ENCODE assay signal across 21 cellular contexts in genomic region chr11:125773516-125773915, GRCh38. TPM values are rescaled to one million over a fixed set of nuclear protein-coding genes. Genes with fewer than 3 reads are reported as not detected.
"Had no signal": no experiment of that assay in that cellular context is flagged by ENCODE, and none has a peak within 500 bp of the region (broad histone marks: within the 10 kb centered on the region; RNA-seq: fewer than 3 reads in every experiment).

No MANE protein-coding gene starts in this region.

- ATAC-seq: effector memory CD8-positive, alpha-beta T cell; left colon; mucosa of descending colon; naive thymus-derived CD8-positive, alpha-beta T cell; stimulated activated naive CD8-positive, alpha-beta T cell treated with anti-CD3 and anti-CD28 coated beads, Interleukin-15, amount 100 ng/mL, for 72 hours; T-cell had no signal

- H3K9me3 Mint-ChIP-seq: activated CD4-positive, alpha-beta memory T cell treated with anti-CD3 and anti-CD28 coated beads, Interleukin-2, amount 10 ng/mL, durations not matched to agents 7 days and 5 days; activated naive CD8-positive, alpha-beta T cell treated with anti-CD3 and anti-CD28 coated beads, Interleukin-2, amount 10 ng/mL, durations not matched to agents 7 days and 5 days; dendritic cell treated with granulocyte-macrophage colony-stimulating factor and Interleukin-4, amounts not matched to agents 40 ng/mL and 50 ng/mL, for 4 days; effector memory CD8-positive, alpha-beta T cell; naive thymus-derived CD8-positive, alpha-beta T cell; stimulated activated naive CD8-positive, alpha-beta T cell treated with anti-CD3 and anti-CD28 coated beads, Interleukin-15, amount 100 ng/mL, for 72 hours; T-cell had no signal

- H3K27ac Mint-ChIP-seq: activated CD4-positive, alpha-beta memory T cell treated with anti-CD3 and anti-CD28 coated beads, Interleukin-2, amount 10 ng/mL, durations not matched to agents 7 days and 5 days; activated naive CD8-positive, alpha-beta T cell treated with anti-CD3 and anti-CD28 coated beads, Interleukin-2, amount 10 ng/mL, durations not matched to agents 7 days and 5 days; dendritic cell treated with granulocyte-macrophage colony-stimulating factor and Interleukin-4, amounts not matched to agents 40 ng/mL and 50 ng/mL, for 4 days; effector memory CD8-positive, alpha-beta T cell; naive thymus-derived CD8-positive, alpha-beta T cell; progenitor cell of endocrine pancreas; stimulated activated naive CD8-positive, alpha-beta T cell treated with anti-CD3 and anti-CD28 coated beads, Interleukin-15, amount 100 ng/mL, for 72 hours; T-cell had no signal

- H3K4me3 ChIP-seq: ascending aorta, mucosa of descending colon, sigmoid colon, thoracic aorta had no signal

- H3K4me3 Mint-ChIP-seq: activated CD4-positive, alpha-beta memory T cell treated with anti-CD3 and anti-CD28 coated beads, Interleukin-2, amount 10 ng/mL, durations not matched to agents 7 days and 5 days; activated naive CD8-positive, alpha-beta T cell treated with anti-CD3 and anti-CD28 coated beads, Interleukin-2, amount 10 ng/mL, durations not matched to agents 7 days and 5 days; dendritic cell treated with granulocyte-macrophage colony-stimulating factor and Interleukin-4, amounts not matched to agents 40 ng/mL and 50 ng/mL, for 4 days; effector memory CD8-positive, alpha-beta T cell; naive thymus-derived CD8-positive, alpha-beta T cell; stimulated activated naive CD8-positive, alpha-beta T cell treated with anti-CD3 and anti-CD28 coated beads, Interleukin-15, amount 100 ng/mL, for 72 hours; T-cell had no signal

- DNase-seq: activated CD4-positive, alpha-beta memory T cell treated with anti-CD3 and anti-CD28 coated beads, Interleukin-2, amount 10 ng/mL, durations not matched to agents 7 days and 5 days; activated CD4-positive, alpha-beta T cell treated with anti-CD3 and anti-CD28 coated beads for 1 hour; activated naive CD8-positive, alpha-beta T cell treated with anti-CD3 and anti-CD28 coated beads, Interleukin-2, amount 10 ng/mL, durations not matched to agents 7 days and 5 days; central memory CD4-positive, alpha-beta T cell; effector memory CD8-positive, alpha-beta T cell; left colon; mucosa of descending colon; naive thymus-derived CD8-positive, alpha-beta T cell; sigmoid colon; stimulated activated CD4-positive, alpha-beta T cell treated with anti-CD3 and anti-CD28 coated beads, Interleukin-4, amount 100 ng/mL, for 1 hour; stimulated activated CD8-positive, alpha-beta memory T cell treated with anti-CD3 and anti-CD28 coated beads, Interleukin-4, amount 100 ng/mL, for 48 hours; stimulated activated naive CD8-positive, alpha-beta T cell treated with anti-CD3 and anti-CD28 coated beads, Interleukin-15, amount 100 ng/mL, for 72 hours; T-cell; T1000 had no signal

- H3K4me1 Mint-ChIP-seq: activated CD4-positive, alpha-beta memory T cell treated with anti-CD3 and anti-CD28 coated beads, Interleukin-2, amount 10 ng/mL, durations not matched to agents 7 days and 5 days; T-cell had no signal

- H3K27me3 Mint-ChIP-seq: dendritic cell treated with granulocyte-macrophage colony-stimulating factor and Interleukin-4, amounts not matched to agents 40 ng/mL and 50 ng/mL, for 4 days had no signal

- H3K36me3 Mint-ChIP-seq: activated naive CD8-positive, alpha-beta T cell treated with anti-CD3 and anti-CD28 coated beads, Interleukin-2, amount 10 ng/mL, durations not matched to agents 7 days and 5 days; naive thymus-derived CD8-positive, alpha-beta T cell; T-cell had no signal

RNA-seq across cellular contexts. Expression of gene PATE2, which starts 5.1 kb away (rescaled TPM):
- total RNA-seq: activated CD4-positive, alpha-beta memory T cell treated with anti-CD3 and anti-CD28 coated beads, Interleukin-2, amount 10 ng/mL, durations not matched to agents 7 days and 5 days; activated naive CD8-positive, alpha-beta T cell treated with anti-CD3 and anti-CD28 coated beads, Interleukin-2, amount 10 ng/mL, durations not matched to agents 7 days and 5 days; ascending aorta; epithelial cell of proximal tubule; left colon; mammary epithelial cell; naive thymus-derived CD8-positive, alpha-beta T cell; progenitor cell of endocrine pancreas; T-cell had no signal
- polyA plus RNA-seq: mammary epithelial cell; naive thymus-derived CD8-positive, alpha-beta T cell; sigmoid colon had no signal

RNA-seq across cellular contexts. Expression of gene PATE3, which starts 14.4 kb away (rescaled TPM):
- total RNA-seq: activated CD4-positive, alpha-beta memory T cell treated with anti-CD3 and anti-CD28 coated beads, Interleukin-2, amount 10 ng/mL, durations not matched to agents 7 days and 5 days; activated naive CD8-positive, alpha-beta T cell treated with anti-CD3 and anti-CD28 coated beads, Interleukin-2, amount 10 ng/mL, durations not matched to agents 7 days and 5 days; ascending aorta; epithelial cell of proximal tubule; left colon; mammary epithelial cell; mucosa of descending colon; naive thymus-derived CD8-positive, alpha-beta T cell; progenitor cell of endocrine pancreas; sigmoid colon; T-cell; thoracic aorta; ureter had no signal
- polyA plus RNA-seq: mammary epithelial cell; naive thymus-derived CD8-positive, alpha-beta T cell; sigmoid colon had no signal

RNA-seq across cellular contexts. Expression of gene PATE1, which starts 27.4 kb away (rescaled TPM):
- total RNA-seq: activated CD4-positive, alpha-beta memory T cell treated with anti-CD3 and anti-CD28 coated beads, Interleukin-2, amount 10 ng/mL, durations not matched to agents 7 days and 5 days; activated naive CD8-positive, alpha-beta T cell treated with anti-CD3 and anti-CD28 coated beads, Interleukin-2, amount 10 ng/mL, durations not matched to agents 7 days and 5 days; ascending aorta; epithelial cell of proximal tubule; left colon; mammary epithelial cell; mucosa of descending colon; naive thymus-derived CD8-positive, alpha-beta T cell; progenitor cell of endocrine pancreas; sigmoid colon; T-cell; thoracic aorta; ureter had no signal
- polyA plus RNA-seq: mammary epithelial cell; naive thymus-derived CD8-positive, alpha-beta T cell; sigmoid colon had no signal

RNA-seq across cellular contexts. Expression of gene PATE4, which starts 59.6 kb away (rescaled TPM):
- total RNA-seq: activated CD4-positive, alpha-beta memory T cell treated with anti-CD3 and anti-CD28 coated beads, Interleukin-2, amount 10 ng/mL, durations not matched to agents 7 days and 5 days; activated naive CD8-positive, alpha-beta T cell treated with anti-CD3 and anti-CD28 coated beads, Interleukin-2, amount 10 ng/mL, durations not matched to agents 7 days and 5 days; ascending aorta; epithelial cell of proximal tubule; left colon; mammary epithelial cell; mucosa of descending colon; naive thymus-derived CD8-positive, alpha-beta T cell; progenitor cell of endocrine pancreas; sigmoid colon; T-cell; thoracic aorta; ureter had no signal
- polyA plus RNA-seq: mammary epithelial cell; naive thymus-derived CD8-positive, alpha-beta T cell; sigmoid colon had no signal
